In the genomic region with DNA sequence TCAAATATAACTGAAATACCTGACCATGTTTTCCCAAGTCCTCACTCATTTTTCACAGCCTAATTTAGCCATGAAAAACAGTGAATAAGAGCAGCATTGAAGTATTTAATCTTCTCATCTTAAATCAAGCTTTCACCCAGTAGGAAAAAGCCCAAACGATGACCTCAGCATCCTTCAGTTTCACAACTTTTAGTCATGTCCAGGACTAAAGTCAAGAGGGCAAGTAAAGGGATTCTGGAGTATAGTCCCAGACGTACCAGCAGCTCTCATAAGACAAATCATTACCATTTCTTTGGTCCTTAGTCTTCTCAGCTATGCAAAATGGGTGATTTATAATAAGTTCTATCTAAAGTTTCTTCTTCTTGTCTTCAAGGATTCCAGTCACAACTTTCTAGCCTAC, we compare ENCODE assay signal across 21 cellular contexts.
"Had no signal": no experiment of that assay in that cellular context is flagged by ENCODE, and none has a peak within 500 bp of the region (broad histone marks: within the 10 kb centered on the region; RNA-seq: fewer than 3 reads in every experiment).

No MANE protein-coding gene starts in this region.

- H3K27me3 ChIP-seq: esophagus muscularis mucosa, foreskin keratinocyte, heart left ventricle, suprapubic skin, tibial artery, upper lobe of left lung, uterus had no signal

- H3K27ac Mint-ChIP-seq: naive B cell had no signal

- H3K36me3 ChIP-seq: esophagus muscularis mucosa, heart left ventricle, prostate gland, suprapubic skin, upper lobe of left lung, uterus had no signal

- H3K27ac ChIP-seq: esophagus muscularis mucosa, foreskin keratinocyte, heart left ventricle, parathyroid adenoma, prostate gland, suprapubic skin, upper lobe of left lung, uterus had no signal

- H3K4me3 ChIP-seq: esophagus muscularis mucosa, heart left ventricle, lung, prostate gland, suprapubic skin, tibial artery, upper lobe of left lung, uterus had no signal

- H3K36me3 Mint-ChIP-seq: naive B cell had no signal

- ATAC-seq: foreskin keratinocyte, left colon had no signal

- H3K9me3 Mint-ChIP-seq: central memory CD8-positive, alpha-beta T cell; naive B cell; nephron had no signal

- H3K4me3 Mint-ChIP-seq: central memory CD8-positive, alpha-beta T cell; naive B cell; nephron had no signal

- H3K4me1 Mint-ChIP-seq: central memory CD8-positive, alpha-beta T cell; naive B cell had no signal

- DNase-seq: effector memory CD4-positive, alpha-beta T cell; foreskin keratinocyte; heart left ventricle; hippocampal formation; left colon; mesendoderm; naive B cell; retina; small intestine; stimulated activated CD4-positive, alpha-beta T cell treated with anti-CD3 and anti-CD28 coated beads, Interleukin-2, amount 100 ng/mL, for 48 hours; stimulated activated naive CD4-positive, alpha-beta T cell treated with Interleukin-2 at 50 U/mL for 16 hours; upper lobe of left lung; uterus had no signal

- H3K4me1 ChIP-seq: foreskin keratinocyte, heart left ventricle, parathyroid adenoma, suprapubic skin, upper lobe of left lung, uterus had no signal

- H3K9me3 ChIP-seq: esophagus muscularis mucosa, heart left ventricle, prostate gland, suprapubic skin, tibial artery, upper lobe of left lung, uterus had no signal
